Comparison of ENCODE assay signal across 11 cellular contexts in the genomic region with DNA sequence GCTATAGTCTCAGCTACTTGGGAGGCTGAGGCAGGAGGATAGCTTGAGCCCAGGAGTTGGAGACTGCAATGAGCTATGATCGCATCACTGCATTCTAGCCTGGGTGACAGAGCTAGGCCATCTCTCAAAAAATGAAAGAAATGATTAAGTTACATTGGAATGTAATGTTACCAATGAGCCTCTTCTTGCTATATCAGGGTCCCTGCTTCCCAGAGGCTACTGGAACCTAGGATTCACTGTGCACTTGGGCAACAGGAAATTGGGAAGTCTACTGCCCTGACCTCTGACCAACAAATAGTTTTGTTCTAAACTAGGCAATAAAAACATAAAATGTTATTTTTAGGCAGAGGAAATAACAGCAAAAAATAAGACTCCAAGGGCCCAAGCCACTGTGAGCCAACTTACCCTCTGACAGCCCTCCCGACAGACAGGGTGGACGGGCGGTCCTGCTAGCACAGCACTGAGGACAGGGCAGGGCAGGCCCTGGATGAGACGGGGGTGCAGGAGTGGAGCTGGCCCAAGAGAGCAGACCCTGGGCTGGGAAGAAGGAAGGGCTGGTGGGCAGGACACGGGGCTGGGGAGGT. TPM values are rescaled to one million over a fixed set of nuclear protein-coding genes. Genes with fewer than 3 reads are reported as not detected.
A peak's percentile ranks its signal among the peaks of the same experiment; 100 is the strongest.
DNase-seq lines count a peak whose midpoint lies in the region; ATAC-seq, FAIRE-seq and TF ChIP-seq lines count a peak whose summit lies in the region.
"Had no signal": no experiment of that assay in that cellular context is flagged by ENCODE, and none has a peak within 500 bp of the region (broad histone marks: within the 10 kb centered on the region; RNA-seq: fewer than 3 reads in every experiment).

No MANE protein-coding gene starts in this region.

- H2AFZ ChIP-seq in neural progenitor cell (replicated peaks) = no peak overlapping the region

- POLR2A ChIA-PET in activated CD4-positive, alpha-beta T cell treated with anti-CD3 and anti-CD28 coated beads, Interleukin-2, amount 10 ng/mL, durations not matched to agents 7 days and 5 days (lab: Charles Lee) = interaction anchor here (0.6 kb wide), 2 partner anchors 14 to 78 kb away, joined by 3 to 4 read pairs; no protein-coding TSS in a partner anchor

- no peaks in the 10 kb centered on the region for H3K27me3 Mint-ChIP-seq in activated CD4-positive, alpha-beta T cell treated with anti-CD3 and anti-CD28 coated beads, Interleukin-2, amount 10 ng/mL, durations not matched to agents 7 days and 5 days
- no peaks in the 10 kb centered on the region for H3K27me3 Mint-ChIP-seq in stimulated activated memory B cell treated with anti-CD40 and anti-IgM and Interleukin-4, amounts not matched to agents 10 μg/mL and 1 μg/mL and 100 μg/mL, for 72 hours
- H3K27me3 Mint-ChIP-seq in neural progenitor cell (ENCODE audit: insufficient read depth, low read depth) = peaks cover 16% of the 10 kb centered on the region
- H3K27me3 Mint-ChIP-seq: naive B cell had no signal

- CTCF ChIA-PET in activated CD4-positive, alpha-beta T cell treated with anti-CD3 and anti-CD28 coated beads, Interleukin-2, amount 10 ng/mL, durations not matched to agents 7 days and 5 days (lab: Charles Lee) = interaction anchor here (0.6 to 2.0 kb wide), 5 partner anchors 9 to 165 kb away, joined by 3 to 10 read pairs (median 4); no protein-coding TSS in a partner anchor

- no peaks in the 10 kb centered on the region for H3K27me3 ChIP-seq in neural progenitor cell

- H3K9ac ChIP-seq in kidney (ENCODE audit: low read length in 2 of 2) (no peak overlapping the region), neural progenitor cell (no peak overlapping the region)

- peaks cover 7% of the 10 kb centered on the region for H3F3A ChIP-seq in neural progenitor cell (ENCODE audit: low read depth)

- H3K9me3 ChIP-seq in kidney (ENCODE audit: control insufficient read depth in 1 of 2, low read length in 2 of 2) (no peaks in the 10 kb centered on the region), neural progenitor cell (ENCODE audit: low read depth) (no peaks in the 10 kb centered on the region)

- TF ChIP-seq CTCF in kidney (IDR thresholded peaks at IDR 0.05; ENCODE audit: borderline replicate concordance, extremely low read depth, insufficient read depth) (no peak), neural progenitor cell (IDR thresholded peaks at IDR 0.05) (no peak)

- FAIRE-seq in kidney (lab: Jason Lieb, UNC) = no peak
- FAIRE-seq: GM18507 had no signal

- peak overlapping the region; percentile 63 for H3K27ac Mint-ChIP-seq in activated CD4-positive, alpha-beta T cell treated with anti-CD3 and anti-CD28 coated beads, Interleukin-2, amount 10 ng/mL, durations not matched to agents 7 days and 5 days
- peak overlapping the region; percentile 38 for H3K27ac Mint-ChIP-seq in stimulated activated memory B cell treated with anti-CD40 and anti-IgM and Interleukin-4, amounts not matched to agents 10 μg/mL and 1 μg/mL and 100 μg/mL, for 72 hours
- no peak overlapping the region for H3K27ac Mint-ChIP-seq in neural progenitor cell

- intact Hi-C loops in kidney (cut with DNase I) = loop anchor here (10.0 kb wide), 1 partner anchor 84 kb away; no protein-coding TSS in a partner anchor

- H3K79me2 ChIP-seq in neural progenitor cell (ENCODE audit: low read depth) = no peaks in the 10 kb centered on the region

- H3K4me3 Mint-ChIP-seq in activated CD4-positive, alpha-beta T cell treated with anti-CD3 and anti-CD28 coated beads, Interleukin-2, amount 10 ng/mL, durations not matched to agents 7 days and 5 days = no peak overlapping the region
- H3K4me3 Mint-ChIP-seq in stimulated activated memory B cell treated with anti-CD40 and anti-IgM and Interleukin-4, amounts not matched to agents 10 μg/mL and 1 μg/mL and 100 μg/mL, for 72 hours = no peak overlapping the region
- no peak overlapping the region for H3K4me3 Mint-ChIP-seq in neural progenitor cell

- H4K20me1 ChIP-seq in neural progenitor cell (ENCODE audit: low read depth) = peaks cover 30% of the 10 kb centered on the region

- H3K4me3 ChIP-seq in kidney (ENCODE audit: low read length in 2 of 2) = no peak overlapping the region
- H3K4me3 ChIP-seq in neural progenitor cell = no peak overlapping the region
- H3K4me3 ChIP-seq: K562 had no signal

- no peak overlapping the region for H3K4me2 ChIP-seq in neural progenitor cell

- H3K9me3 Mint-ChIP-seq in activated CD4-positive, alpha-beta T cell treated with anti-CD3 and anti-CD28 coated beads, Interleukin-2, amount 10 ng/mL, durations not matched to agents 7 days and 5 days = no peaks in the 10 kb centered on the region
- H3K9me3 Mint-ChIP-seq in stimulated activated memory B cell treated with anti-CD40 and anti-IgM and Interleukin-4, amounts not matched to agents 10 μg/mL and 1 μg/mL and 100 μg/mL, for 72 hours = no peaks in the 10 kb centered on the region
- no peaks in the 10 kb centered on the region for H3K9me3 Mint-ChIP-seq in neural progenitor cell
- H3K9me3 Mint-ChIP-seq: naive B cell had no signal

- no peak for ATAC-seq in stimulated activated memory B cell treated with anti-CD40 and anti-IgM and Interleukin-4, amounts not matched to agents 10 μg/mL and 1 μg/mL and 100 μg/mL, for 72 hours
- ATAC-seq: K562 had no signal

- H3K36me3 ChIP-seq in kidney (ENCODE audit: control insufficient read depth in 1 of 2, insufficient read depth in 2 of 2, low read length in 2 of 2) = no peaks in the 10 kb centered on the region
- H3K36me3 ChIP-seq in neural progenitor cell = no peaks in the 10 kb centered on the region

- peaks cover 62% of the 10 kb centered on the region for H3K36me3 Mint-ChIP-seq in activated CD4-positive, alpha-beta T cell treated with anti-CD3 and anti-CD28 coated beads, Interleukin-2, amount 10 ng/mL, durations not matched to agents 7 days and 5 days (ENCODE audit: low read depth)
- H3K36me3 Mint-ChIP-seq in stimulated activated memory B cell treated with anti-CD40 and anti-IgM and Interleukin-4, amounts not matched to agents 10 μg/mL and 1 μg/mL and 100 μg/mL, for 72 hours = peaks cover 17% of the 10 kb centered on the region
- no peaks in the 10 kb centered on the region for H3K36me3 Mint-ChIP-seq in neural progenitor cell

- peaks cover 98% of the 10 kb centered on the region for H3K4me1 Mint-ChIP-seq in activated CD4-positive, alpha-beta T cell treated with anti-CD3 and anti-CD28 coated beads, Interleukin-2, amount 10 ng/mL, durations not matched to agents 7 days and 5 days
- peaks cover 54% of the 10 kb centered on the region for H3K4me1 Mint-ChIP-seq in stimulated activated memory B cell treated with anti-CD40 and anti-IgM and Interleukin-4, amounts not matched to agents 10 μg/mL and 1 μg/mL and 100 μg/mL, for 72 hours
- peaks cover 60% of the 10 kb centered on the region for H3K4me1 Mint-ChIP-seq in neural progenitor cell

- H3K27ac ChIP-seq in kidney (ENCODE audit: low read depth in 2 of 2, low read length in 2 of 2) (peak overlapping the region; percentile 45 to 52), neural progenitor cell (no peak overlapping the region)

- peaks cover 31 to 49% of the 10 kb centered on the region in 2 donors for H3K4me1 ChIP-seq in kidney (ENCODE audit: control insufficient read depth in 1 of 2, insufficient read depth in 1 of 2, low read depth in 1 of 2, low read length in 2 of 2)
- H3K4me1 ChIP-seq in neural progenitor cell = peaks cover 25% of the 10 kb centered on the region

- DNase-seq in activated CD4-positive, alpha-beta T cell treated with anti-CD3 and anti-CD28 coated beads, Interleukin-2, amount 10 ng/mL, durations not matched to agents 7 days and 5 days = no peak
- no peak for DNase-seq in activated CD4-positive, alpha-beta T cell treated with anti-CD3 and anti-CD28 coated beads for 4 hours
- DNase-seq in activated CD8-positive, alpha-beta memory T cell treated with anti-CD3 and anti-CD28 coated beads, Interleukin-2, amount 50 U/mL, for 4 hours = peak; percentile 8
- peak; percentile 87 for DNase-seq in kidney
- DNase-seq in neural progenitor cell (ENCODE audit: low spot score) = no peak
- DNase-seq in superior temporal gyrus (ENCODE audit: extremely low spot score) = no peak
- no peak for DNase-seq in NCI-H1436 (lab: John Stamatoyannopoulos, UW)
- DNase-seq: naive B cell had no signal

RNA-seq across cellular contexts. Expression of a gene that starts 27.5 kb away (rescaled TPM):
- total RNA-seq in activated CD4-positive, alpha-beta T cell treated with anti-CD3 and anti-CD28 coated beads, Interleukin-2, amount 10 ng/mL, durations not matched to agents 7 days and 5 days = 100 to 1,000 TPM in 1 of 2 experiments, 10 to 100 TPM in 1; 95.8 to 106 TPM
- total RNA-seq in kidney (72.1 TPM), neural progenitor cell (ENCODE audit: low replicate concordance) (44.6 and 83.4 TPM in 2 replicates)
- polyA plus RNA-seq in kidney (ENCODE audit: insufficient read depth, low read depth, low replicate concordance) = 145 TPM

RNA-seq across cellular contexts. Expression of a gene that starts 37.7 kb away (rescaled TPM):
- total RNA-seq in activated CD4-positive, alpha-beta T cell treated with anti-CD3 and anti-CD28 coated beads, Interleukin-2, amount 10 ng/mL, durations not matched to agents 7 days and 5 days = 10 to 100 TPM; 22.5 to 25.0 TPM
- total RNA-seq in kidney = 8.5 TPM
- 6.3 TPM for polyA plus RNA-seq in kidney (ENCODE audit: insufficient read depth, low read depth, low replicate concordance)
- 6.5 and 11.9 TPM in 2 replicates for total RNA-seq in neural progenitor cell (ENCODE audit: low replicate concordance)

Comparison
In these comparisons a context has a peak if more than half of its experiments do, and no peak if none do; other contexts are left out.
1. DNase-seq: peak in activated CD8-positive, alpha-beta memory T cell treated with anti-CD3 and anti-CD28 coated beads, Interleukin-2, amount 50 U/mL, for 4 hours (single experiment) and kidney (single experiment); none in activated CD4-positive, alpha-beta T cell treated with anti-CD3 and anti-CD28 coated beads, Interleukin-2, amount 10 ng/mL, durations not matched to agents 7 days and 5 days (single experiment), activated CD4-positive, alpha-beta T cell treated with anti-CD3 and anti-CD28 coated beads for 4 hours (0 of 2), neural progenitor cell (single experiment), superior temporal gyrus (single experiment) and NCI-H1436 (single experiment).